21 cellular contexts compared by ENCODE assay signal in the genomic region with DNA sequence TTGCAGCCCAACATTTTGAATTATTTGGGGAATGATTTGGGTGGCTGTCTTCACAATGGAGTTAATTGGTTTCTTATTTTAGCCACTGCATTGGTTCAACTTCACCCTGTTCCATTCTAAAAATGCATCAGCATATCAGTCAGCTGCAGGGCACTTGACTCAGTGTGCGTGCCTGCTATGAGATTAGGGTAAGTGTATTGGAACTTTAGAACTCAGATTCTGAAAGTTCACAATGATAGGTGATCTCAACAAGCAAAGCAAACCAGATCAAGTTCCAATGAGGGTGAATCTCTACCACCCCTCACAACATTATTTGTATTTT.
A peak's percentile ranks its signal among the peaks of the same experiment; 100 is the strongest.
DNase-seq lines count a peak whose midpoint lies in the region; ATAC-seq and TF ChIP-seq lines count a peak whose summit lies in the region.
"Had no signal": no experiment of that assay in that cellular context is flagged by ENCODE, and none has a peak within 500 bp of the region (broad histone marks: within the 10 kb centered on the region; RNA-seq: fewer than 3 reads in every experiment).

No MANE protein-coding gene starts in this region.

- 48% methylated on average over 1 of the region's 1 CpG for WGBS in right cardiac atrium

- H3K27me3 ChIP-seq in cardiac muscle cell (no peaks in the 10 kb centered on the region), right cardiac atrium (ENCODE audit: control insufficient read depth, insufficient read depth) (no peaks in the 10 kb centered on the region)
- H3K27me3 ChIP-seq: BLaER1 had no signal

- ATAC-seq in Right ventricle myocardium inferior (peak; percentile 86), left cardiac atrium (peak; percentile 42 to 63), right cardiac atrium (peak; percentile 84 to 90), GM21390 (IDR thresholded peaks at IDR 0.05; ENCODE audit: unreplicated experiment) (no peak)
- ATAC-seq: GM12878, GM23338 had no signal

- H3K9me3 ChIP-seq in cardiac muscle cell (ENCODE audit: low read depth): no peaks in the 10 kb centered on the region
- no peaks in the 10 kb centered on the region for H3K9me3 ChIP-seq in right cardiac atrium (ENCODE audit: control insufficient read depth, low read length)
- H3K9me3 ChIP-seq: BLaER1, HAP-1 had no signal

- no peaks in the 10 kb centered on the region for H3K36me3 ChIP-seq in cardiac muscle cell
- H3K36me3 ChIP-seq: BLaER1, HAP-1 had no signal

- no peak overlapping the region for H3K4me3 ChIP-seq in cardiac muscle cell
- no peak overlapping the region for H3K4me3 ChIP-seq in right cardiac atrium (ENCODE audit: low read length)
- H3K4me3 ChIP-seq: BLaER1, GM12878, GM23338, HAP-1 had no signal

- H3K4me1 ChIP-seq in cardiac muscle cell (ENCODE audit: low read depth) (peaks cover 24% of the 10 kb centered on the region), right cardiac atrium (ENCODE audit: control insufficient read depth, insufficient read depth, low read length) (no peaks in the 10 kb centered on the region)
- H3K4me1 ChIP-seq: BLaER1 had no signal

- no peak for TF ChIP-seq CTCF in cardiac muscle cell (IDR thresholded peaks at IDR 0.05; ENCODE audit: low read depth, low read length)

- intact Hi-C loops in Right ventricle myocardium inferior (cut with DNase I): loop anchor here (5.0 kb wide), 1 partner anchor 38 kb away; no protein-coding TSS in a partner anchor
- intact Hi-C loops in cardiac septum (cut with DNase I): no loop called here
- intact Hi-C loops in left cardiac atrium (cut with DNase I): no loop called here
- intact Hi-C loops in right cardiac atrium (cut with DNase I): no loop called here

- DNase-seq in Right ventricle myocardium inferior (ENCODE audit: missing footprints): no peak
- DNase-seq in cardiac septum (ENCODE audit: low spot score): no peak
- DNase-seq in cardiac muscle cell (ENCODE audit: low read depth in 1 of 2, low spot score in 1 of 2): peak in 1 of 2 donors; percentile 55
- no peak for DNase-seq in left cardiac atrium
- DNase-seq in right cardiac atrium: peak in 1 of 3 donors; percentile 47
- DNase-seq in LoVo (ENCODE audit: low spot score): no peak
- DNase-seq in OCI-M1 (lab: John Stamatoyannopoulos, UW): no peak
- DNase-seq: CD4-positive, CD25-positive, alpha-beta regulatory T cell; CD8-positive, alpha-beta memory T cell; DMS 273 treated with DMSO at 0.1 percent for 48 hours; DMS79; EL; GDM1; HFFc6 had no signal

- H3K27ac ChIP-seq in cardiac muscle cell: peak overlapping the region; percentile 74
- H3K27ac ChIP-seq in right cardiac atrium (ENCODE audit: low read length): no peak overlapping the region
- H3K27ac ChIP-seq: 22Rv1, BLaER1, C4-2B had no signal
